In the genomic region with DNA sequence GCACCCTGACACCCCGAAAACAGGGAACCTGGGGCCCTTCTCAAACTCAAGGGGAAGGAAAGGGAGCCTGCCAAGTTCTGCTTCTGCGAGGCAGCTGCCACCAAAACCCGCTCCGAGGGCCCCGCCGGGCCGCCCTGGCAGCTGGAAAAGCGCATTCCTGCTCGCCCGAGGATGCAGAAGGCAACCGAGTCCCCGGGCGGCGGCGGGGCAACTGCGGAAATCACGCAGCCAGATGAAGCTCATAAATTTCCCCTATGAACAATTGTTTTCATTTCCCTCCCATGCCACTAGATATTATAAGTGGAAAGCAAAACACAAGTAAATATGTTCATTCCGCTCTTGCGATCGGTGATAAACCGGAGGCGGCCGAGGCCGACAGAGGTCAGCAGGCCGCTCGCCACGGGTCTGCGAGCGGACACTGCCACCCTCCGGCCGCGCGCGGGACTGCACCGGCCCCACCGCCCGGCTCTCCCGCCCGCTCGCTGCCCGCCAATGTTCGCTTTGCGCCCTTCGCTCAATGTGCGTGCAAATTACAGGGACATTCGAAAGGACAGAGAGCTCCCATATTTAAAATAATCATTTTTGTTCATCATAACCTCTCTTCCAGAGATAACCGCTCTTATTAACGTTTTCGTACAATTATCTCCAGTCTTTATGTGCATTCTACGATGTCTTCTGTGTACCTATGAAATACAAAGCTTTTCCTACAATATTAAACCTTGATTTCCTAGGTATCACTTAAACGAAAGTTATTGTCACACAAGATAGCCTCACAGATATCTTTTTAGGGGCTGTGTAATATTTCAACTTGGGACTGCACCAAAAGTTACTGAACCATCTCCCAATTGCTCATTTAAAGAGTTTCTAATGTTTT, we compare ENCODE assay signal across 8 cellular contexts.
DNase-seq lines count a peak whose midpoint lies in the region; ATAC-seq and TF ChIP-seq lines count a peak whose summit lies in the region.

No MANE protein-coding gene starts in this region.

- peak; percentile 84 for DNase-seq in GM10266 (ENCODE audit: extremely low spot score)
- peak; percentile 61 for DNase-seq in RWPE1 (ENCODE audit: low spot score)
- peak; percentile 63 for DNase-seq in activated naive CD4-positive, alpha-beta T cell treated with Interleukin-2 at 50 U/mL for 16 hours
- peak in 40 of 42 donors; percentile 21 to 87 (median 66) for DNase-seq in head of caudate nucleus
- peak; percentile 88 for DNase-seq in posterior vena cava (ENCODE audit: low spot score)
- DNase-seq in uterus = peak; percentile 40 to 70
- DNase-seq in OCI-M2 (lab: John Stamatoyannopoulos, UW; ENCODE audit: unreplicated experiment) = no peak

- ATAC-seq in HG02885 (IDR thresholded peaks at IDR 0.05; ENCODE audit: poor library complexity, unreplicated experiment) = peak; percentile 76

- no peaks in the 10 kb centered on the region for H3K4me1 ChIP-seq in uterus

- intact Hi-C loops in head of caudate nucleus (cut with DNase I) = loop anchor here (10.0 kb wide), 1 partner anchor 1540 kb away; no protein-coding TSS in a partner anchor
- intact Hi-C loops in posterior vena cava (cut with DNase I) = loop anchor here (2.0 to 10.0 kb wide), 3 partner anchors 64 to 1552 kb away; no protein-coding TSS in a partner anchor
- intact Hi-C loops in uterus (cut with DNase I; ENCODE audit: low total_unique reads) = loop anchor here (10.0 kb wide), 1 partner anchor 1550 kb away; no protein-coding TSS in a partner anchor

- no peak overlapping the region for H3K27ac ChIP-seq in RWPE1
- H3K27ac ChIP-seq in uterus = no peak overlapping the region

- H3K9me3 ChIP-seq in uterus = no peaks in the 10 kb centered on the region

- no peaks in the 10 kb centered on the region for H3K36me3 ChIP-seq in uterus

- CTCF ChIA-PET in RWPE1 (lab: Yijun Ruan, JAX) = interaction anchor here (0.6 to 1.8 kb wide), 10 partner anchors 22 to 1562 kb away, joined by 3 to 14 read pairs (median 4); no protein-coding TSS in a partner anchor

- POLR2A ChIA-PET in RWPE1 (lab: Yijun Ruan, JAX; ENCODE audit: low non-redundant PET) = no interaction called here

- no peak overlapping the region for H3K4me3 ChIP-seq in uterus

- peak; percentile 98 for TF ChIP-seq CTCF in GM10266 (IDR thresholded peaks at IDR 0.05; ENCODE audit: control insufficient read depth, insufficient read depth, low read depth, missing control alignments)
- TF ChIP-seq CTCF in RWPE1 (conservative IDR thresholded peaks at IDR 0.05; ENCODE audit: low read depth) = peak; percentile 99
- peak; percentile 96 to 100 (median 98) for TF ChIP-seq CTCF in uterus (IDR thresholded peaks at IDR 0.05)

- TF ChIP-seq POLR2A in uterus (IDR thresholded peaks at IDR 0.05) = no peak

- no peaks in the 10 kb centered on the region for H3K27me3 ChIP-seq in uterus
